ENCODE assay signal across 22 cellular contexts in the genomic region with DNA sequence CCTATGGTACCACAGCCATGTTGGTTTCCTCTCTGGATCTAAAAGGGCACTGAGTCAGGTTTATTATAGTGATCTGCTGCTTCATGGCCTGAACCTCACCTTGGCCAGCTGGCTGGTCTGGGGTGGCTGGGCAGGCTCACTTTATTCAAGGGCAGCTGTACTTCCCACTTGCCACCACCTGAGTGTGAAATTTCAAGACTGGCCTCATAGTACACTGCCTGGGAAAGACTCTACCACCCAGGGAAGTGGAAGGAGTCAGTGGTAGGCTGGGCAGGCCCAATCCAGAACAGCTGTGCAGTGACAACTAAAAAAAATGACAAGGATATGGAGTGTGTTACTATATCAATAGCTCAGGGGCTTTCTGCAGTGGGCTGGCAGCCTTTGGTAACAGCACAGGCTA.
"Had no signal": no experiment of that assay in that cellular context is flagged by ENCODE, and none has a peak within 500 bp of the region (broad histone marks: within the 10 kb centered on the region; RNA-seq: fewer than 3 reads in every experiment).

No MANE protein-coding gene starts in this region.

- ATAC-seq: activated T-cell treated with anti-CD3 and anti-CD28 coated beads, Interleukin-2, amount 50 U/mL, for 72 hours; heart right ventricle; naive thymus-derived CD8-positive, alpha-beta T cell; pancreas had no signal

- H3K4me1 ChIP-seq: pancreas had no signal

- H3K4me1 Mint-ChIP-seq: mesothelial cell of epicardium, neural crest cell had no signal

- H3K9me3 ChIP-seq: breast epithelium, esophagus muscularis mucosa, heart right ventricle, pancreas, right atrium auricular region, spleen, transverse colon had no signal

- H3K36me3 ChIP-seq: breast epithelium had no signal

- H3K9me3 Mint-ChIP-seq: activated T-cell treated with anti-CD3 and anti-CD28 coated beads, Interleukin-2, amount 50 U/mL, for 72 hours; dendritic cell treated with granulocyte-macrophage colony-stimulating factor and Interleukin-4, amounts not matched to agents 40 ng/mL and 50 ng/mL, for 4 days; mesothelial cell of epicardium; naive thymus-derived CD8-positive, alpha-beta T cell; neural crest cell had no signal

- H3K4me3 Mint-ChIP-seq: activated T-cell treated with anti-CD3 and anti-CD28 coated beads, Interleukin-2, amount 50 U/mL, for 72 hours; dendritic cell treated with granulocyte-macrophage colony-stimulating factor and Interleukin-4, amounts not matched to agents 40 ng/mL and 50 ng/mL, for 4 days; mesothelial cell of epicardium; naive thymus-derived CD8-positive, alpha-beta T cell; neural crest cell had no signal

- H3K27ac Mint-ChIP-seq: activated T-cell treated with anti-CD3 and anti-CD28 coated beads, Interleukin-2, amount 50 U/mL, for 72 hours; dendritic cell treated with granulocyte-macrophage colony-stimulating factor and Interleukin-4, amounts not matched to agents 40 ng/mL and 50 ng/mL, for 4 days; mesothelial cell of epicardium had no signal

- H3K27ac ChIP-seq: breast epithelium, esophagus muscularis mucosa, heart right ventricle, pancreas, right atrium auricular region, spleen, transverse colon, VCaP had no signal

- H3K27me3 Mint-ChIP-seq: dendritic cell treated with granulocyte-macrophage colony-stimulating factor and Interleukin-4, amounts not matched to agents 40 ng/mL and 50 ng/mL, for 4 days; naive thymus-derived CD8-positive, alpha-beta T cell had no signal

- H3K27me3 ChIP-seq: breast epithelium, esophagus muscularis mucosa, heart right ventricle, pancreas, right atrium auricular region, spleen, transverse colon had no signal

- DNase-seq: activated CD4-positive, alpha-beta T cell treated with anti-CD3 and anti-CD28 coated beads for 4 hours; activated CD4-positive, alpha-beta T cell treated with anti-CD3 and anti-CD28 coated beads, Interleukin-2, amount 50 U/mL, for 4 hours; activated naive CD4-positive, alpha-beta T cell; activated T-cell treated with anti-CD3 and anti-CD28 coated beads, Interleukin-2, amount 50 U/mL, for 72 hours; central memory CD4-positive, alpha-beta T cell; foreskin melanocyte; heart right ventricle; naive thymus-derived CD8-positive, alpha-beta T cell; nucleus accumbens; pancreas; spleen; stimulated activated naive CD4-positive, alpha-beta T cell treated with Interleukin-2 at 50 U/mL for 16 hours; T-helper 1 cell; T-helper 9 cell; transverse colon had no signal

- H3K4me3 ChIP-seq: breast epithelium, esophagus muscularis mucosa, heart right ventricle, pancreas, right atrium auricular region, spleen, transverse colon had no signal
